18 cellular contexts compared by ENCODE assay signal in the genomic region with DNA sequence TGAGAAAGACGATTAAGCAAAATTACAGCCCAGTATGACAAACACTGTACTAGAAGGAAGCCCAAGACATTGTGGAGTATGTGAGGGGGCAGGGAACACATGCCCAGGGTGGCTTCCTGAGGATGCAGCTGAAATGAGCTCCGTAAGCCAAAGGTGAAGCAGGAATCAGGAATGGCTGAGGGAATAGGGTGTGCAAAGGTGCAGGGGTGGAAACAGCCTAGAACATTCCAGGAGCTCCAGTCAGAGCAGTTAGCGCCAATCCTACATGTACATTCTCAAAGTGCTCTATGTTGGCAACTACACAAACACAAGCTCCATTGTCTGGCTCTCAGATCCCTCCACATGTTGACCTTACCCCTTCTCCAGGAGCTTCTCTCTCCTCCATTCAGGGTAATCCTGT.
DNase-seq lines count a peak whose midpoint lies in the region; TF ChIP-seq lines count a peak whose summit lies in the region.
"Had no signal": no experiment of that assay in that cellular context is flagged by ENCODE, and none has a peak within 500 bp of the region (broad histone marks: within the 10 kb centered on the region; RNA-seq: fewer than 3 reads in every experiment).

No MANE protein-coding gene starts in this region.

- WGBS in mammary epithelial cell (ENCODE audit: low coverage, missing lambda C conversion rate) = 50% methylated on average over 3 of the region's 3 CpGs

- DNase-seq in mammary epithelial cell = peak; percentile 2
- DNase-seq in MCF 10A (ENCODE audit: unreplicated experiment) = no peak
- no peak for DNase-seq in endothelial cell (ENCODE audit: low spot score)
- peak; percentile 1 to 44 for DNase-seq in lung microvascular endothelial cell (ENCODE audit: low read depth in 2 of 2)
- no peak for DNase-seq in hypothalamus (lab: John Stamatoyannopoulos, UW)
- DNase-seq in kidney glomerular epithelial cell (lab: John Stamatoyannopoulos, UW) = no peak
- DNase-seq in cortex of kidney (lab: John Stamatoyannopoulos, UW) = no peak
- DNase-seq: AML-193; CD4-positive, alpha-beta T cell; DMS153; DMS79; GDM1; GM23248 had no signal

- H4K20me1 ChIP-seq in mammary epithelial cell (ENCODE audit: insufficient read depth, low read length) = no peaks in the 10 kb centered on the region

- H3K4me1 Mint-ChIP-seq in MCF 10A (ENCODE audit: insufficient read depth, unreplicated experiment) (no peaks in the 10 kb centered on the region), endothelial cell (ENCODE audit: unreplicated experiment) (peaks cover 31% of the 10 kb centered on the region)

- in situ Hi-C loops in mammary epithelial cell (cut with MboI; ENCODE audit: low sequenced_read_pairs in 2 of 2) = no loop called here

- H3K4me3 ChIP-seq in mammary epithelial cell (replicated peaks in 1 of 3; ENCODE audit: insufficient read depth in 1 of 3, low read depth in 2 of 3, low read length in 3 of 3) = no peak overlapping the region
- H3K4me3 ChIP-seq: A549, GM23248, HAP-1 had no signal

- no peaks in the 10 kb centered on the region for H3K36me3 ChIP-seq in mammary epithelial cell (ENCODE audit: insufficient read depth, low read length)
- H3K36me3 ChIP-seq: HAP-1 had no signal

- H3K9ac ChIP-seq in mammary epithelial cell (ENCODE audit: insufficient read depth, low read length) = no peak overlapping the region
- H3K9ac ChIP-seq: GM23248 had no signal

- BruUV-seq in mammary epithelial cell (replicated peaks; lab: Mats Ljungman, UMichigan) (no TSS peak), MCF 10A (replicated peaks; lab: Mats Ljungman, UMichigan) (no TSS peak)

- no peak overlapping the region for H3K4me3 Mint-ChIP-seq in MCF 10A (ENCODE audit: unreplicated experiment)
- no peak overlapping the region for H3K4me3 Mint-ChIP-seq in endothelial cell (ENCODE audit: unreplicated experiment)
- H3K4me3 Mint-ChIP-seq: CD4-positive, alpha-beta T cell; IgD-negative memory B cell had no signal

- POLR2A ChIA-PET in MCF 10A (lab: Yijun Ruan, JAX) = interaction anchor here (0.6 kb wide), 1 partner anchor 10 kb away, joined by 3 read pairs; no protein-coding TSS in a partner anchor

- no peak overlapping the region for H3K27ac Mint-ChIP-seq in MCF 10A (ENCODE audit: low read depth, unreplicated experiment)
- H3K27ac Mint-ChIP-seq in endothelial cell (ENCODE audit: unreplicated experiment) = peak overlapping the region; percentile 38
- H3K27ac Mint-ChIP-seq: CD4-positive, alpha-beta T cell had no signal

- no peaks in the 10 kb centered on the region for H3K4me1 ChIP-seq in mammary epithelial cell (ENCODE audit: insufficient read depth, low read length)
- H3K4me1 ChIP-seq: A549, HAP-1 had no signal

- CTCF ChIA-PET in mammary epithelial cell (lab: Charles Lee; ENCODE audit: low non-redundant PET) = no interaction called here
- CTCF ChIA-PET in MCF 10A (lab: Yijun Ruan, JAX) = no interaction called here

- H3K9me3 Mint-ChIP-seq in MCF 10A (ENCODE audit: unreplicated experiment) (no peaks in the 10 kb centered on the region), endothelial cell (ENCODE audit: unreplicated experiment) (no peaks in the 10 kb centered on the region)
- H3K9me3 Mint-ChIP-seq: CD4-positive, alpha-beta T cell; IgD-negative memory B cell had no signal

- no peaks in the 10 kb centered on the region for H3K9me3 ChIP-seq in mammary epithelial cell (replicated peaks; ENCODE audit: insufficient read depth, low read length)
- H3K9me3 ChIP-seq: A549, HAP-1 had no signal

- no peaks in the 10 kb centered on the region for H3K27me3 ChIP-seq in mammary epithelial cell (ENCODE audit: insufficient read depth, low read length)

- TF ChIP-seq CTCF in mammary epithelial cell (conservative IDR thresholded peaks at IDR 0.05 in 1 of 2, IDR thresholded peaks at IDR 0.05 in 1 of 2; ENCODE audit: extremely low read depth in 1 of 2, insufficient read depth in 1 of 2, low read depth in 1 of 2, low read length in 2 of 2) = no peak
- no peak for TF ChIP-seq CTCF in MCF 10A (IDR thresholded peaks at IDR 0.05; ENCODE audit: unreplicated experiment)
- TF ChIP-seq CTCF in endothelial cell (IDR thresholded peaks at IDR 0.05; ENCODE audit: unreplicated experiment) = no peak

- dilution Hi-C loops in mammary epithelial cell (cut with HindIII; ENCODE audit: low sequenced_read_pairs) = no loop called here

- H3K27ac ChIP-seq in mammary epithelial cell (ENCODE audit: insufficient read depth, low read depth, low read length) = no peak overlapping the region
- H3K27ac ChIP-seq: 22Rv1, A549, C4-2B, GM23248 had no signal

- H3K79me2 ChIP-seq in mammary epithelial cell (ENCODE audit: insufficient read depth, low read length) = no peaks in the 10 kb centered on the region

- no peak overlapping the region for H2AFZ ChIP-seq in mammary epithelial cell (ENCODE audit: low read depth, low read length)
- H2AFZ ChIP-seq: GM23248 had no signal

- intact Hi-C loops in mammary epithelial cell (cut with micrococcal nuclease) (no loop called here), MCF 10A (cut with micrococcal nuclease) (no loop called here)

- H3K4me2 ChIP-seq in mammary epithelial cell (ENCODE audit: insufficient read depth, low read depth, low read length) = no peak overlapping the region
- H3K4me2 ChIP-seq: A549 had no signal

- H3K36me3 Mint-ChIP-seq in MCF 10A (ENCODE audit: insufficient read depth, unreplicated experiment) (no peaks in the 10 kb centered on the region), endothelial cell (ENCODE audit: low read depth, unreplicated experiment) (no peaks in the 10 kb centered on the region)
- H3K36me3 Mint-ChIP-seq: IgD-negative memory B cell had no signal

- H3K27me3 Mint-ChIP-seq in MCF 10A (ENCODE audit: insufficient read depth, unreplicated experiment) = no peaks in the 10 kb centered on the region
- H3K27me3 Mint-ChIP-seq in endothelial cell (ENCODE audit: unreplicated experiment) = peaks cover 8% of the 10 kb centered on the region
- H3K27me3 Mint-ChIP-seq: CD4-positive, alpha-beta T cell had no signal

Comparison
In these comparisons a context has a peak if more than half of its experiments do, and no peak if none do; other contexts are left out.
1. DNase-seq: peak in mammary epithelial cell (single experiment) and lung microvascular endothelial cell (2 of 2); none in MCF 10A (single experiment), endothelial cell (single experiment), hypothalamus (0 of 51), kidney glomerular epithelial cell (single experiment) and cortex of kidney (single experiment).